In the genomic region with DNA sequence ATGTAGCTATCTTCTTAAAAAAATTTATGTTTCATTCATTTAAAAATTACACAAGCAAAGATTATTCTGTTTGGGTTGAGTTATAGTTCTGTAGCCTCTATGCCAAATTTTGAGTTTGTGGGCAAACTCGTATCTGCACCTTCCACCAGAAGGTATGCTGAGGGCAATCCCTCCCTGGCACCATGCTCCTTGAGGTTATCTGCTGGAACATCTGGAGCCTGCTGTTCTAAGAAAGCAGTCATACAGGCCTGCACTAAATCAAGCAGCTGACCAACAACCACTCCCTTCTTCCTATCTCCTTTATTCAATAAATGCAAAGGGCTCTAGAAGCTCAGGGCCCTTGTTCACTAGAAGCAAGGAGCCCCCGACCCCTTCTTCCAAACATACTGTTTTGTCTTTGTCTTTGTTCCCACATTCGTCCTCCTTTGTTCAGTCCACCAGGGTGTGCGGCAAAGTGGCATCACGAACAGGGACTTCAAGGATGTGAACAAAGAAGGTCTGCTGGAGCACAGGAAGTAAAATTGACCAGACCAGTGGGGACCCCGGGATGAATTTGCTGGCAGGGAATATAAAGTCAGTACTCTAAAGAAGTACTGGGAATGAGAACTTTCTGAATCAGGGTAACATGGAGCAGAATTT, we compare ENCODE assay signal across 2 cellular contexts.
TF ChIP-seq lines count a peak whose summit lies in the region.

No MANE protein-coding gene starts in this region.

TF ChIP-seq in H1, 55 proteins besides CTCF, POLR2A, EP300 and RAD21:
- TF ChIP-seq CBX5 (IDR thresholded peaks at IDR 0.05; ENCODE audit: low read depth, low read length): no peak
- TF ChIP-seq POLR2AphosphoS5 (IDR thresholded peaks at IDR 0.05; ENCODE audit: low read depth, low read length): no peak
- TF ChIP-seq GABPA (IDR thresholded peaks at IDR 0.05; ENCODE audit: borderline replicate concordance, insufficient read depth, low read length): no peak
- TF ChIP-seq JUN (IDR thresholded peaks at IDR 0.05; ENCODE audit: low read depth, low read length): no peak
- TF ChIP-seq NANOG (IDR thresholded peaks at IDR 0.05; ENCODE audit: insufficient read depth, low read depth, low read length, poor library complexity, severe bottlenecking): no peak
- TF ChIP-seq, protein P1, sequence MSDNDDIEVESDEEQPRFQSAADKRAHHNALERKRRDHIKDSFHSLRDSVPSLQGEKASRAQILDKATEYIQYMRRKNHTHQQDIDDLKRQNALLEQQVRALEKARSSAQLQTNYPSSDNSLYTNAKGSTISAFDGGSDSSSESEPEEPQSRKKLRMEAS (IDR thresholded peaks at IDR 0.05): no peak
- TF ChIP-seq CTBP2 (IDR thresholded peaks at IDR 0.05; ENCODE audit: borderline replicate concordance, insufficient read depth, insufficient read length, low read length): no peak
- no peak for TF ChIP-seq JUND (IDR thresholded peaks at IDR 0.05; ENCODE audit: low read length)
- TF ChIP-seq TCF12 (IDR thresholded peaks at IDR 0.05; ENCODE audit: low read depth, low read length): no peak
- no peak for TF ChIP-seq CHD1 (IDR thresholded peaks at IDR 0.05; ENCODE audit: low read depth, low read length)
- TF ChIP-seq CHD2 (IDR thresholded peaks at IDR 0.05; ENCODE audit: low read length): no peak
- no peak for TF ChIP-seq RXRA (IDR thresholded peaks at IDR 0.05; ENCODE audit: insufficient read depth, low read depth, low read length)
- TF ChIP-seq E2F6 (IDR thresholded peaks at IDR 0.05): no peak
- no peak for TF ChIP-seq KDM4A (IDR thresholded peaks at IDR 0.05; ENCODE audit: low read depth, low read length, severe bottlenecking)
- no peak for TF ChIP-seq ATF2 (IDR thresholded peaks at IDR 0.05; ENCODE audit: low read length)
- TF ChIP-seq HDAC6 (IDR thresholded peaks at IDR 0.05; ENCODE audit: low read depth, low read length): no peak
- TF ChIP-seq SIN3A (conservative IDR thresholded peaks at IDR 0.05 in 1 of 2, IDR thresholded peaks at IDR 0.05 in 1 of 2; ENCODE audit: low read depth in 1 of 2, low read length in 2 of 2): no peak
- TF ChIP-seq RNF2 (IDR thresholded peaks at IDR 0.05; ENCODE audit: borderline replicate concordance, low read depth, low read length, missing control alignments, poor library complexity, severe bottlenecking): no peak
- no peak for TF ChIP-seq TBP (IDR thresholded peaks at IDR 0.05; ENCODE audit: low read depth, low read length)

TF ChIP-seq in HepG2, 621 proteins besides CTCF, POLR2A, EP300 and RAD21:
- TF ChIP-seq ZBTB3 (CRISPR knock-in tag; IDR thresholded peaks at IDR 0.05; ENCODE audit: borderline replicate concordance, low read depth) (no peak), LBX2 (CRISPR knock-in tag; IDR thresholded peaks at IDR 0.05; ENCODE audit: borderline replicate concordance) (no peak), ZNF678 (CRISPR knock-in tag; IDR thresholded peaks at IDR 0.05) (no peak), TBP (CRISPR knock-in tag; IDR thresholded peaks at IDR 0.05) (no peak), LCORL (IDR thresholded peaks at IDR 0.05) (no peak), LCORL (CRISPR knock-in tag; IDR thresholded peaks at IDR 0.05) (no peak)
- TF ChIP-seq, protein P2, sequence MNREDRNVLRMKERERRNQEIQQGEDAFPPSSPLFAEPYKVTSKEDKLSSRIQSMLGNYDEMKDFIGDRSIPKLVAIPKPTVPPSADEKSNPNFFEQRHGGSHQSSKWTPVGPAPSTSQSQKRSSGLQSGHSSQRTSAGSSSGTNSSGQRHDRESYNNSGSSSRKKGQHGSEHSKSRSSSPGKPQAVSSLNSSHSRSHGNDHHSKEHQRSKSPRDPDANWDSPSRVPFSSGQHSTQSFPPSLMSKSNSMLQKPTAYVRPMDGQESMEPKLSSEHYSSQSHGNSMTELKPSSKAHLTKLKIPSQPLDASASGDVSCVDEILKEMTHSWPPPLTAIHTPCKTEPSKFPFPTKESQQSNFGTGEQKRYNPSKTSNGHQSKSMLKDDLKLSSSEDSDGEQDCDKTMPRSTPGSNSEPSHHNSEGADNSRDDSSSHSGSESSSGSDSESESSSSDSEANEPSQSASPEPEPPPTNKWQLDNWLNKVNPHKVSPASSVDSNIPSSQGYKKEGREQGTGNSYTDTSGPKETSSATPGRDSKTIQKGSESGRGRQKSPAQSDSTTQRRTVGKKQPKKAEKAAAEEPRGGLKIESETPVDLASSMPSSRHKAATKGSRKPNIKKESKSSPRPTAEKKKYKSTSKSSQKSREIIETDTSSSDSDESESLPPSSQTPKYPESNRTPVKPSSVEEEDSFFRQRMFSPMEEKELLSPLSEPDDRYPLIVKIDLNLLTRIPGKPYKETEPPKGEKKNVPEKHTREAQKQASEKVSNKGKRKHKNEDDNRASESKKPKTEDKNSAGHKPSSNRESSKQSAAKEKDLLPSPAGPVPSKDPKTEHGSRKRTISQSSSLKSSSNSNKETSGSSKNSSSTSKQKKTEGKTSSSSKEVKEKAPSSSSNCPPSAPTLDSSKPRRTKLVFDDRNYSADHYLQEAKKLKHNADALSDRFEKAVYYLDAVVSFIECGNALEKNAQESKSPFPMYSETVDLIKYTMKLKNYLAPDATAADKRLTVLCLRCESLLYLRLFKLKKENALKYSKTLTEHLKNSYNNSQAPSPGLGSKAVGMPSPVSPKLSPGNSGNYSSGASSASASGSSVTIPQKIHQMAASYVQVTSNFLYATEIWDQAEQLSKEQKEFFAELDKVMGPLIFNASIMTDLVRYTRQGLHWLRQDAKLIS (CRISPR knock-in tag; IDR thresholded peaks at IDR 0.05): no peak
- TF ChIP-seq, protein P3, sequence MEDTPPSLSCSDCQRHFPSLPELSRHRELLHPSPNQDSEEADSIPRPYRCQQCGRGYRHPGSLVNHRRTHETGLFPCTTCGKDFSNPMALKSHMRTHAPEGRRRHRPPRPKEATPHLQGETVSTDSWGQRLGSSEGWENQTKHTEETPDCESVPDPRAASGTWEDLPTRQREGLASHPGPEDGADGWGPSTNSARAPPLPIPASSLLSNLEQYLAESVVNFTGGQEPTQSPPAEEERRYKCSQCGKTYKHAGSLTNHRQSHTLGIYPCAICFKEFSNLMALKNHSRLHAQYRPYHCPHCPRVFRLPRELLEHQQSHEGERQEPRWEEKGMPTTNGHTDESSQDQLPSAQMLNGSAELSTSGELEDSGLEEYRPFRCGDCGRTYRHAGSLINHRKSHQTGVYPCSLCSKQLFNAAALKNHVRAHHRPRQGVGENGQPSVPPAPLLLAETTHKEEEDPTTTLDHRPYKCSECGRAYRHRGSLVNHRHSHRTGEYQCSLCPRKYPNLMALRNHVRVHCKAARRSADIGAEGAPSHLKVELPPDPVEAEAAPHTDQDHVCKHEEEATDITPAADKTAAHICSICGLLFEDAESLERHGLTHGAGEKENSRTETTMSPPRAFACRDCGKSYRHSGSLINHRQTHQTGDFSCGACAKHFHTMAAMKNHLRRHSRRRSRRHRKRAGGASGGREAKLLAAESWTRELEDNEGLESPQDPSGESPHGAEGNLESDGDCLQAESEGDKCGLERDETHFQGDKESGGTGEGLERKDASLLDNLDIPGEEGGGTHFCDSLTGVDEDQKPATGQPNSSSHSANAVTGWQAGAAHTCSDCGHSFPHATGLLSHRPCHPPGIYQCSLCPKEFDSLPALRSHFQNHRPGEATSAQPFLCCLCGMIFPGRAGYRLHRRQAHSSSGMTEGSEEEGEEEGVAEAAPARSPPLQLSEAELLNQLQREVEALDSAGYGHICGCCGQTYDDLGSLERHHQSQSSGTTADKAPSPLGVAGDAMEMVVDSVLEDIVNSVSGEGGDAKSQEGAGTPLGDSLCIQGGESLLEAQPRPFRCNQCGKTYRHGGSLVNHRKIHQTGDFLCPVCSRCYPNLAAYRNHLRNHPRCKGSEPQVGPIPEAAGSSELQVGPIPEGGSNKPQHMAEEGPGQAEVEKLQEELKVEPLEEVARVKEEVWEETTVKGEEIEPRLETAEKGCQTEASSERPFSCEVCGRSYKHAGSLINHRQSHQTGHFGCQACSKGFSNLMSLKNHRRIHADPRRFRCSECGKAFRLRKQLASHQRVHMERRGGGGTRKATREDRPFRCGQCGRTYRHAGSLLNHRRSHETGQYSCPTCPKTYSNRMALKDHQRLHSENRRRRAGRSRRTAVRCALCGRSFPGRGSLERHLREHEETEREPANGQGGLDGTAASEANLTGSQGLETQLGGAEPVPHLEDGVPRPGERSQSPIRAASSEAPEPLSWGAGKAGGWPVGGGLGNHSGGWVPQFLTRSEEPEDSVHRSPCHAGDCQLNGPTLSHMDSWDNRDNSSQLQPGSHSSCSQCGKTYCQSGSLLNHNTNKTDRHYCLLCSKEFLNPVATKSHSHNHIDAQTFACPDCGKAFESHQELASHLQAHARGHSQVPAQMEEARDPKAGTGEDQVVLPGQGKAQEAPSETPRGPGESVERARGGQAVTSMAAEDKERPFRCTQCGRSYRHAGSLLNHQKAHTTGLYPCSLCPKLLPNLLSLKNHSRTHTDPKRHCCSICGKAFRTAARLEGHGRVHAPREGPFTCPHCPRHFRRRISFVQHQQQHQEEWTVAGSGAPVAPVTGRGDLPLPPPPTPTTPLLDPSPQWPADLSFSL (CRISPR knock-in tag; IDR thresholded peaks at IDR 0.05): no peak
